ENCODE assay signal across 9 cellular contexts in genomic region chr9:125759812-125760134, GRCh38. TPM values are rescaled to one million over a fixed set of nuclear protein-coding genes. Genes with fewer than 3 reads are reported as not detected.
A peak's percentile ranks its signal among the peaks of the same experiment; 100 is the strongest.
DNase-seq lines count a peak whose midpoint lies in the region; ATAC-seq and TF ChIP-seq lines count a peak whose summit lies in the region.
"Had no signal": no experiment of that assay in that cellular context is flagged by ENCODE, and none has a peak within 500 bp of the region (broad histone marks: within the 10 kb centered on the region; RNA-seq: fewer than 3 reads in every experiment).

No MANE protein-coding gene starts in this region.

- CTCF ChIA-PET in A673 (lab: Charles Lee) = no interaction called here

- H3K4me1 Mint-ChIP-seq in naive B cell = peaks cover 8 to 32% (median 27%) of the 10 kb centered on the region in 3 donors

- no peaks in the 10 kb centered on the region for H3K9me3 ChIP-seq in A673 (ENCODE audit: low read depth, low read length, poor library complexity, severe bottlenecking)

- H3K36me3 Mint-ChIP-seq in naive B cell = no peaks in the 10 kb centered on the region

- ATAC-seq in naive B cell (ENCODE audit: low read depth in 2 of 2) = peak; percentile 22 to 26
- no peak for ATAC-seq in HG03432 (IDR thresholded peaks at IDR 0.05; ENCODE audit: unreplicated experiment)
- ATAC-seq in HG03378 (IDR thresholded peaks at IDR 0.05; ENCODE audit: unreplicated experiment) = no peak

- H3K36me3 ChIP-seq in A673 (ENCODE audit: insufficient read depth, low read length, poor library complexity, severe bottlenecking) = no peaks in the 10 kb centered on the region

- no peaks in the 10 kb centered on the region for H3K9me3 Mint-ChIP-seq in naive B cell

- peak overlapping the region; percentile 18 to 89 (median 78) for H3K27ac Mint-ChIP-seq in naive B cell

- TF ChIP-seq CTCF in choroid plexus epithelial cell (conservative IDR thresholded peaks at IDR 0.05; ENCODE audit: low read depth, low read length) = no peak
- no peak for TF ChIP-seq CTCF in A673 (conservative IDR thresholded peaks at IDR 0.05; ENCODE audit: low read depth, low read length)

- POLR2A ChIA-PET in A673 (lab: Charles Lee; ENCODE audit: low non-redundant PET) = no interaction called here

- peaks cover 9% of the 10 kb centered on the region for H3K4me1 ChIP-seq in A673 (ENCODE audit: insufficient read depth, low read length, poor library complexity, severe bottlenecking)

- H3K4me3 Mint-ChIP-seq in naive B cell = peak overlapping the region; percentile 72 to 91 (median 82)

- DNase-seq in DMS79 treated with DMSO at 0.1 percent for 48 hours (lab: John Stamatoyannopoulos, UW) = peak; percentile 70
- DNase-seq in NCI-H128 (lab: John Stamatoyannopoulos, UW; ENCODE audit: unreplicated experiment) = peak; percentile 36
- peak; percentile 35 for DNase-seq in choroid plexus epithelial cell (ENCODE audit: low read depth)
- DNase-seq in naive B cell = no peak
- no peak for DNase-seq in DMS114 treated with DMSO at 0.1 percent for 48 hours (lab: John Stamatoyannopoulos, UW; ENCODE audit: unreplicated experiment)
- DNase-seq in A673 (ENCODE audit: low spot score) = no peak

- no TSS peak for BruUV-seq in A673 (replicated peaks; lab: Mats Ljungman, UMichigan)

- intact Hi-C loops in A673 (cut with micrococcal nuclease; ENCODE audit: unreplicated experiment) = loop anchor here (10.0 kb wide), 1 partner anchor 205 kb away; no protein-coding TSS in a partner anchor

- no peak overlapping the region for H3K27ac ChIP-seq in A673 (ENCODE audit: low read depth, low read length, poor library complexity, severe bottlenecking)

- H3K4me3 ChIP-seq in choroid plexus epithelial cell (ENCODE audit: low read depth, low read length) (peak overlapping the region; percentile 40), A673 (ENCODE audit: low read depth, low read length, poor library complexity, severe bottlenecking) (no peak overlapping the region)
- H3K4me3 ChIP-seq: lung had no signal

- H3K27me3 ChIP-seq in A673 (replicated peaks; ENCODE audit: insufficient read depth, low read depth, low read length, poor library complexity) = peaks cover 99% of the 10 kb centered on the region

- no peaks in the 10 kb centered on the region for H3K27me3 Mint-ChIP-seq in naive B cell

RNA-seq across cellular contexts. Expression of gene PBX3, which starts 12.6 kb away (rescaled TPM):
- polyA plus RNA-seq in naive B cell (ENCODE audit: low read depth in 6 of 6) = 10 to 100 TPM in 3 of 6 donors, 1 to 10 TPM in 3; 7.5 to 15.8 (median 10.1) TPM
- total RNA-seq in A673 (2021) = 1.5 and 3.5 TPM in 2 replicates

RNA-seq across cellular contexts. Expression of gene MAPKAP1, which starts 52.8 kb away (rescaled TPM):
- polyA plus RNA-seq in naive B cell (ENCODE audit: low read depth in 6 of 6) = 10 to 100 TPM; 62.4 to 76.1 (median 67.7) TPM
- total RNA-seq in A673 (2021) = 98.7 and 103 TPM in 2 replicates

Comparison
In these comparisons a context has a peak if more than half of its experiments do, and no peak if none do; other contexts are left out.
1. DNase-seq: peak in DMS79 treated with DMSO at 0.1 percent for 48 hours (single experiment), NCI-H128 (single experiment) and choroid plexus epithelial cell (single experiment); none in naive B cell (single experiment), DMS114 treated with DMSO at 0.1 percent for 48 hours (single experiment) and A673 (single experiment).
2. ATAC-seq: peak in naive B cell (2 of 2); none in HG03432 (single experiment) and HG03378 (single experiment).